Comparison of ENCODE assay signal across 10 cellular contexts in genomic region chr2:23487735-23488492, GRCh38.
DNase-seq lines count a peak whose midpoint lies in the region; ATAC-seq and TF ChIP-seq lines count a peak whose summit lies in the region.
"Had no signal": no experiment of that assay in that cellular context is flagged by ENCODE, and none has a peak within 500 bp of the region (broad histone marks: within the 10 kb centered on the region; RNA-seq: fewer than 3 reads in every experiment).

No MANE protein-coding gene starts in this region.

- no peak for TF ChIP-seq CTCF in fibroblast of villous mesenchyme (IDR thresholded peaks at IDR 0.05; ENCODE audit: insufficient read depth, low read depth, low read length)

- DNase-seq in EL: peak; percentile 67
- peak; percentile 17 for DNase-seq in SKM-1 treated with dmso at 0.1 percent for 144 hours (lab: John Stamatoyannopoulos, UW; ENCODE audit: unreplicated experiment)
- DNase-seq in fibroblast of villous mesenchyme (ENCODE audit: low read depth): peak; percentile 75
- DNase-seq in occipital lobe (lab: John Stamatoyannopoulos, UW): no peak
- no peak for DNase-seq in stimulated activated naive CD4-positive, alpha-beta T cell treated with Interleukin-2 at 50 U/mL for 16 hours (lab: John Stamatoyannopoulos, UW)
- DNase-seq in putamen (ENCODE audit: low spot score): no peak
- DNase-seq: heart left ventricle, NCI-H2029 treated with DMSO at 0.1 percent for 48 hours had no signal

- H3K4me3 ChIP-seq in fibroblast of villous mesenchyme (ENCODE audit: low read depth, low read length): no peak overlapping the region
- H3K4me3 ChIP-seq: heart left ventricle had no signal

- peak; percentile 63 for ATAC-seq in HG02588 (IDR thresholded peaks at IDR 0.05; ENCODE audit: unreplicated experiment)
- ATAC-seq in HG03097 (IDR thresholded peaks at IDR 0.05; ENCODE audit: low FRiP score, unreplicated experiment): no peak

Comparison
In these comparisons a context has a peak if more than half of its experiments do, and no peak if none do; other contexts are left out.
1. DNase-seq: peak in EL (single experiment), SKM-1 treated with dmso at 0.1 percent for 144 hours (single experiment) and fibroblast of villous mesenchyme (single experiment); none in occipital lobe (single experiment), stimulated activated naive CD4-positive, alpha-beta T cell treated with Interleukin-2 at 50 U/mL for 16 hours (single experiment) and putamen (single experiment).